ENCODE assay signal across 1 cellular context in genomic region chr22:37639070-37639760, GRCh38.
TF ChIP-seq lines count a peak whose summit lies in the region.

Gene SH3BP1 (plus strand): TSS chr22:37639669. CDS start chr22:37639788, 119 bp downstream.

TF ChIP-seq in HepG2, 621 proteins besides CTCF, POLR2A, EP300 and RAD21 (continued from another document):
- no peak for TF ChIP-seq AFF4 (CRISPR knock-in tag; IDR thresholded peaks at IDR 0.05)
- TF ChIP-seq, protein P1, sequence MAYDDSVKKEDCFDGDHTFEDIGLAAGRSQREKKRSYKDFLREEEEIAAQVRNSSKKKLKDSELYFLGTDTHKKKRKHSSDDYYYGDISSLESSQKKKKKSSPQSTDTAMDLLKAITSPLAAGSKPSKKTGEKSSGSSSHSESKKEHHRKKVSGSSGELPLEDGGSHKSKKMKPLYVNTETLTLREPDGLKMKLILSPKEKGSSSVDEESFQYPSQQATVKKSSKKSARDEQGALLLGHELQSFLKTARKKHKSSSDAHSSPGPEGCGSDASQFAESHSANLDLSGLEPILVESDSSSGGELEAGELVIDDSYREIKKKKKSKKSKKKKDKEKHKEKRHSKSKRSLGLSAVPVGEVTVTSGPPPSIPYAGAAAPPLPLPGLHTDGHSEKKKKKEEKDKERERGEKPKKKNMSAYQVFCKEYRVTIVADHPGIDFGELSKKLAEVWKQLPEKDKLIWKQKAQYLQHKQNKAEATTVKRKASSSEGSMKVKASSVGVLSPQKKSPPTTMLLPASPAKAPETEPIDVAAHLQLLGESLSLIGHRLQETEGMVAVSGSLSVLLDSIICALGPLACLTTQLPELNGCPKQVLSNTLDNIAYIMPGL (CRISPR knock-in tag; IDR thresholded peaks at IDR 0.05; ENCODE audit: borderline replicate concordance in 1 of 2, low read depth in 1 of 2) = peak in 1 of 2 experiments; percentile 50; a peak in 2 of 4 replicates
- 0 out of 2 replicates have a peak, but pooled peaks have one; percentile 3 for TF ChIP-seq ZNF317 (CRISPR knock-in tag; IDR thresholded peaks at IDR 0.05)
- peak; percentile 26 for TF ChIP-seq YY1 (IDR thresholded peaks at IDR 0.05; ENCODE audit: insufficient read depth, insufficient replicate concordance, low read depth, low read length)
- 0 out of 2 replicates have a peak, but pooled peaks have one; percentile 10 for TF ChIP-seq ZNF430 (CRISPR knock-in tag; IDR thresholded peaks at IDR 0.05)
- peak; percentile 34; the same call in 1 of the 2 replicates for TF ChIP-seq PHF21A (CRISPR knock-in tag; IDR thresholded peaks at IDR 0.05)
- TF ChIP-seq SNAPC4 (CRISPR knock-in tag; IDR thresholded peaks at IDR 0.05) = 0 out of 2 replicates have a peak, but pooled peaks have one; percentile 63
- TF ChIP-seq ZBTB7B (CRISPR knock-in tag; IDR thresholded peaks at IDR 0.05) = peak; percentile 51; the same call in 1 of the 2 replicates
- TF ChIP-seq ZNF768 (CRISPR knock-in tag; IDR thresholded peaks at IDR 0.05) = peak; percentile 67; the same call in 1 of the 2 replicates
- 0 out of 2 replicates have a peak, but pooled peaks have one; percentile 18 for TF ChIP-seq ZNF792 (CRISPR knock-in tag; IDR thresholded peaks at IDR 0.05)
- peak; percentile 31; the same call in 1 of the 2 replicates for TF ChIP-seq ZMAT3 (CRISPR knock-in tag; conservative IDR thresholded peaks at IDR 0.05)
- peak; percentile 32; the same call in 1 of the 2 replicates for TF ChIP-seq POLR2G (IDR thresholded peaks at IDR 0.05; ENCODE audit: low read depth, low read length)
- TF ChIP-seq SAP130 (CRISPR knock-in tag; IDR thresholded peaks at IDR 0.05; ENCODE audit: low read depth) = peak; percentile 68
- no peak for TF ChIP-seq ZNF674 (CRISPR knock-in tag; IDR thresholded peaks at IDR 0.05; ENCODE audit: low read depth)
- TF ChIP-seq ZNF761 (CRISPR knock-in tag; conservative IDR thresholded peaks at IDR 0.05) = 0 out of 2 replicates have a peak, but pooled peaks have one; percentile 53
- peak; percentile 53 for TF ChIP-seq ZEB1 (IDR thresholded peaks at IDR 0.05; ENCODE audit: insufficient replicate concordance, low read depth)
- peak; percentile 71 for TF ChIP-seq E2F1 (CRISPR knock-in tag; IDR thresholded peaks at IDR 0.05)
- TF ChIP-seq, protein P2, sequence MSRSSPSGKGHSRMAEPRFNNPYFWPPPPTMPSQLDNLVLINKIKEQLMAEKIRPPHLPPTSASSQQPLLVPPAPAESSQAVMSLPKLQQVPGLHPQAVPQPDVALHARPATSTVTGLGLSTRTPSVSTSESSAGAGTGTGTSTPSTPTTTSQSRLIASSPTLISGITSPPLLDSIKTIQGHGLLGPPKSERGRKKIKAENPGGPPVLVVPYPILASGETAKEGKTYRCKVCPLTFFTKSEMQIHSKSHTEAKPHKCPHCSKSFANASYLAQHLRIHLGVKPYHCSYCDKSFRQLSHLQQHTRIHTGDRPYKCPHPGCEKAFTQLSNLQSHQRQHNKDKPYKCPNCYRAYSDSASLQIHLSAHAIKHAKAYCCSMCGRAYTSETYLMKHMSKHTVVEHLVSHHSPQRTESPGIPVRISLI (CRISPR knock-in tag; IDR thresholded peaks at IDR 0.05; ENCODE audit: borderline replicate concordance) = no peak
- peak; percentile 42; the same call in 1 of the 2 replicates for TF ChIP-seq AKAP8 (CRISPR knock-in tag; IDR thresholded peaks at IDR 0.05)
- TF ChIP-seq AGO2 (optimal IDR thresholded peaks at IDR 0.05; ENCODE audit: low read depth, low read length) = peak; percentile 56
TF ChIP-seq in HepG2: peak in this region for 64.
